In genomic region chr20:54237544-54237943, GRCh38 we compare ENCODE assay signal across 32 cellular contexts.
"Had no signal": no experiment of that assay in that cellular context is flagged by ENCODE, and none has a peak within 500 bp of the region (broad histone marks: within the 10 kb centered on the region; RNA-seq: fewer than 3 reads in every experiment).

No MANE protein-coding gene starts in this region.

- ATAC-seq: activated CD4-positive, alpha-beta T cell treated with anti-CD3 and anti-CD28 coated beads for 36 hours; activated CD4-positive, CD25-positive, alpha-beta regulatory T cell treated with anti-CD3 and anti-CD28 coated beads, Interleukin-2, amount 50 U/mL, for 24 hours; activated CD8-positive, alpha-beta T cell treated with anti-CD3 and anti-CD28 coated beads, Interleukin-2, amount 10 ng/mL, durations not matched to agents 7 days and 5 days; activated T-helper 17 cell treated with anti-CD3 and anti-CD28 coated beads, Interleukin-2, amount 50 U/mL, for 72 hours; PC-3; SK-N-SH treated with all-trans-retinoic acid at 6 μM for 48 hours; WTC11 had no signal

- H3K27me3 ChIP-seq: ascending aorta, cardiac muscle cell, colonic mucosa, Peyer's patch, SJSA1 had no signal

- H3K9me3 ChIP-seq: ascending aorta, colonic mucosa, Peyer's patch, SJSA1 had no signal

- H3K27ac ChIP-seq: ascending aorta, cardiac muscle cell, colonic mucosa, Peyer's patch, SJSA1 had no signal

- H3K36me3 ChIP-seq: ascending aorta, cardiac muscle cell, colonic mucosa, Peyer's patch, SJSA1 had no signal

- DNase-seq: activated CD4-positive, alpha-beta T cell treated with anti-CD3 and anti-CD28 coated beads for 36 hours; activated CD4-positive, alpha-beta T cell treated with anti-CD3 and anti-CD28 coated beads, Interleukin-2, amount 10 ng/mL, durations not matched to agents 7 days and 5 days; activated CD4-positive, alpha-beta T cell treated with anti-CD3 and anti-CD28 coated beads, Interleukin-2, amount 50 U/mL, for 48 hours; activated CD8-positive, alpha-beta T cell treated with anti-CD3 and anti-CD28 coated beads, Interleukin-2, amount 10 ng/mL, durations not matched to agents 7 days and 5 days; activated effector memory CD4-positive, alpha-beta T cell treated with anti-CD3 and anti-CD28 coated beads, Interleukin-2, amount 50 U/mL, for 16 hours; activated naive CD4-positive, alpha-beta T cell; activated naive CD8-positive, alpha-beta T cell treated with anti-CD3 and anti-CD28 coated beads, Interleukin-2, amount 10 ng/mL, durations not matched to agents 7 days and 5 days; activated T-cell treated with anti-CD3 and anti-CD28 coated beads for 4 hours; activated T-cell treated with anti-CD3 and anti-CD28 coated beads, Interleukin-2, amount 50 U/mL, for 48 hours; amygdala; colonic mucosa; NCI-H1105; NCI-H1417 treated with DMSO at 0.1 percent for 48 hours; NCI-H187 treated with DMSO at 0.1 percent for 48 hours; NCI-H2081; NCI-H2171 treated with DMSO at 0.1 percent for 48 hours; NCI-H2227 treated with DMSO at 0.1 percent for 48 hours; NCI-H446; NCI-H524; NCI-H69; PC-3; Peyer's patch; RPMI8226; SHP77 treated with DMSO at 0.1 percent for 48 hours; SW 1271 had no signal

- H3K4me3 ChIP-seq: ascending aorta, cardiac muscle cell, colonic mucosa, Peyer's patch, SJSA1 had no signal

- H3K4me1 ChIP-seq: ascending aorta, colonic mucosa, Peyer's patch, SJSA1 had no signal
